Comparison of ENCODE assay signal across 1 cellular context in the genomic region with DNA sequence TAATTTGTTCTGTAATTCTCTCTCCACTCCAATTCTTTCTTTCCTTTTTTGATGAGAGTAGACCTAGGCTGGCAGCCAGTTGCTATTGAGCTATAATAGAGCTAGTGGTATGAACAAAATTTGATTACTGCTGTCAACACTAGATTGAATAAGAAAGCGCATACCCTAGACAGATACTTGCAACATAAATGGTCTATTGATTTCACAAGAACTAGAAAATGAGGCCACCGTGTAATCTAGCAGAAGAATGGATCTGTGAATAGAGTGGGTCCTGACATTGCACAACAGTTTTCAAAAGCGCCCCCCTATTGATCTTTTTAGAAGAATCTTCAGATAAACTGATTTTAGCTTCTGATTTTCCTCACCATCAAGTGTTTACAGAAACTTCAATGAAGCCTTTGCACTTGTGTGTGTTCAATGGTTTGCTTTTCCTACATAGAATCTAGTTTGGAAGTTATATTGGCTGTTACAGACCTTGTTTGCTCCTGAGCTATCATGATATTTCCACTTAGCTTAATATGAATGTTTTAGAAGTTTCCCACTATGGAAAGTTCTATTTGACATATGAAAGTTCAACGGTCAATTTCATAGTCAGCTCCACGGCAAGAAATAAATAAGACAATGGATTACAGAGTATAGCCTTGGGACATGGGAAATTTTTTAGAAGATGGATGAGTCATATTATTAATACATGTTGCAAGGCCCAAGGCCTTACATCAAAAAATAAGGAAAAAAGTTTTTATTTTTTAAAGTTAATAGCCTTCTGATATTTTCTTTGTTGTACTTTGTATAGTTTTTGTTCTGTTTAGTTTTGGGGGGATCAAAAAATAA.
TF ChIP-seq lines count a peak whose summit lies in the region.

No MANE protein-coding gene starts in this region.

TF ChIP-seq in HepG2, 621 proteins besides CTCF, POLR2A, EP300 and RAD21 (continued from another document and continues in another):
- TF ChIP-seq, protein P1, sequence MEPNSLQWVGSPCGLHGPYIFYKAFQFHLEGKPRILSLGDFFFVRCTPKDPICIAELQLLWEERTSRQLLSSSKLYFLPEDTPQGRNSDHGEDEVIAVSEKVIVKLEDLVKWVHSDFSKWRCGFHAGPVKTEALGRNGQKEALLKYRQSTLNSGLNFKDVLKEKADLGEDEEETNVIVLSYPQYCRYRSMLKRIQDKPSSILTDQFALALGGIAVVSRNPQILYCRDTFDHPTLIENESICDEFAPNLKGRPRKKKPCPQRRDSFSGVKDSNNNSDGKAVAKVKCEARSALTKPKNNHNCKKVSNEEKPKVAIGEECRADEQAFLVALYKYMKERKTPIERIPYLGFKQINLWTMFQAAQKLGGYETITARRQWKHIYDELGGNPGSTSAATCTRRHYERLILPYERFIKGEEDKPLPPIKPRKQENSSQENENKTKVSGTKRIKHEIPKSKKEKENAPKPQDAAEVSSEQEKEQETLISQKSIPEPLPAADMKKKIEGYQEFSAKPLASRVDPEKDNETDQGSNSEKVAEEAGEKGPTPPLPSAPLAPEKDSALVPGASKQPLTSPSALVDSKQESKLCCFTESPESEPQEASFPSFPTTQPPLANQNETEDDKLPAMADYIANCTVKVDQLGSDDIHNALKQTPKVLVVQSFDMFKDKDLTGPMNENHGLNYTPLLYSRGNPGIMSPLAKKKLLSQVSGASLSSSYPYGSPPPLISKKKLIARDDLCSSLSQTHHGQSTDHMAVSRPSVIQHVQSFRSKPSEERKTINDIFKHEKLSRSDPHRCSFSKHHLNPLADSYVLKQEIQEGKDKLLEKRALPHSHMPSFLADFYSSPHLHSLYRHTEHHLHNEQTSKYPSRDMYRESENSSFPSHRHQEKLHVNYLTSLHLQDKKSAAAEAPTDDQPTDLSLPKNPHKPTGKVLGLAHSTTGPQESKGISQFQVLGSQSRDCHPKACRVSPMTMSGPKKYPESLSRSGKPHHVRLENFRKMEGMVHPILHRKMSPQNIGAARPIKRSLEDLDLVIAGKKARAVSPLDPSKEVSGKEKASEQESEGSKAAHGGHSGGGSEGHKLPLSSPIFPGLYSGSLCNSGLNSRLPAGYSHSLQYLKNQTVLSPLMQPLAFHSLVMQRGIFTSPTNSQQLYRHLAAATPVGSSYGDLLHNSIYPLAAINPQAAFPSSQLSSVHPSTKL (CRISPR knock-in tag; IDR thresholded peaks at IDR 0.05): peak; percentile 82
- no peak for TF ChIP-seq AGO2 (optimal IDR thresholded peaks at IDR 0.05; ENCODE audit: low read depth, low read length)
- no peak for TF ChIP-seq ZNF891 (CRISPR knock-in tag; IDR thresholded peaks at IDR 0.05)
- TF ChIP-seq BCL6 (CRISPR knock-in tag; IDR thresholded peaks at IDR 0.05): peak; percentile 83
- TF ChIP-seq SRF (IDR thresholded peaks at IDR 0.05; ENCODE audit: low read depth, low read length): no peak
- no peak for TF ChIP-seq ARID2 (CRISPR knock-in tag; IDR thresholded peaks at IDR 0.05; ENCODE audit: borderline replicate concordance)
- no peak for TF ChIP-seq ZNF747 (CRISPR knock-in tag; IDR thresholded peaks at IDR 0.05; ENCODE audit: borderline replicate concordance)
- TF ChIP-seq, protein P2, sequence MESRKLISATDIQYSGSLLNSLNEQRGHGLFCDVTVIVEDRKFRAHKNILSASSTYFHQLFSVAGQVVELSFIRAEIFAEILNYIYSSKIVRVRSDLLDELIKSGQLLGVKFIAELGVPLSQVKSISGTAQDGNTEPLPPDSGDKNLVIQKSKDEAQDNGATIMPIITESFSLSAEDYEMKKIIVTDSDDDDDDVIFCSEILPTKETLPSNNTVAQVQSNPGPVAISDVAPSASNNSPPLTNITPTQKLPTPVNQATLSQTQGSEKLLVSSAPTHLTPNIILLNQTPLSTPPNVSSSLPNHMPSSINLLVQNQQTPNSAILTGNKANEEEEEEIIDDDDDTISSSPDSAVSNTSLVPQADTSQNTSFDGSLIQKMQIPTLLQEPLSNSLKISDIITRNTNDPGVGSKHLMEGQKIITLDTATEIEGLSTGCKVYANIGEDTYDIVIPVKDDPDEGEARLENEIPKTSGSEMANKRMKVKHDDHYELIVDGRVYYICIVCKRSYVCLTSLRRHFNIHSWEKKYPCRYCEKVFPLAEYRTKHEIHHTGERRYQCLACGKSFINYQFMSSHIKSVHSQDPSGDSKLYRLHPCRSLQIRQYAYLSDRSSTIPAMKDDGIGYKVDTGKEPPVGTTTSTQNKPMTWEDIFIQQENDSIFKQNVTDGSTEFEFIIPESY (CRISPR knock-in tag; IDR thresholded peaks at IDR 0.05): no peak
- TF ChIP-seq, protein P3, sequence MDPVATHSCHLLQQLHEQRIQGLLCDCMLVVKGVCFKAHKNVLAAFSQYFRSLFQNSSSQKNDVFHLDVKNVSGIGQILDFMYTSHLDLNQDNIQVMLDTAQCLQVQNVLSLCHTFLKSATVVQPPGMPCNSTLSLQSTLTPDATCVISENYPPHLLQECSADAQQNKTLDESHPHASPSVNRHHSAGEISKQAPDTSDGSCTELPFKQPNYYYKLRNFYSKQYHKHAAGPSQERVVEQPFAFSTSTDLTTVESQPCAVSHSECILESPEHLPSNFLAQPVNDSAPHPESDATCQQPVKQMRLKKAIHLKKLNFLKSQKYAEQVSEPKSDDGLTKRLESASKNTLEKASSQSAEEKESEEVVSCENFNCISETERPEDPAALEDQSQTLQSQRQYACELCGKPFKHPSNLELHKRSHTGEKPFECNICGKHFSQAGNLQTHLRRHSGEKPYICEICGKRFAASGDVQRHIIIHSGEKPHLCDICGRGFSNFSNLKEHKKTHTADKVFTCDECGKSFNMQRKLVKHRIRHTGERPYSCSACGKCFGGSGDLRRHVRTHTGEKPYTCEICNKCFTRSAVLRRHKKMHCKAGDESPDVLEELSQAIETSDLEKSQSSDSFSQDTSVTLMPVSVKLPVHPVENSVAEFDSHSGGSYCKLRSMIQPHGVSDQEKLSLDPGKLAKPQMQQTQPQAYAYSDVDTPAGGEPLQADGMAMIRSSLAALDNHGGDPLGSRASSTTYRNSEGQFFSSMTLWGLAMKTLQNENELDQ (CRISPR knock-in tag; IDR thresholded peaks at IDR 0.05; ENCODE audit: borderline replicate concordance): no peak
- TF ChIP-seq RNF2 (conservative IDR thresholded peaks at IDR 0.05; ENCODE audit: low read depth): no peak
- TF ChIP-seq, protein P4, sequence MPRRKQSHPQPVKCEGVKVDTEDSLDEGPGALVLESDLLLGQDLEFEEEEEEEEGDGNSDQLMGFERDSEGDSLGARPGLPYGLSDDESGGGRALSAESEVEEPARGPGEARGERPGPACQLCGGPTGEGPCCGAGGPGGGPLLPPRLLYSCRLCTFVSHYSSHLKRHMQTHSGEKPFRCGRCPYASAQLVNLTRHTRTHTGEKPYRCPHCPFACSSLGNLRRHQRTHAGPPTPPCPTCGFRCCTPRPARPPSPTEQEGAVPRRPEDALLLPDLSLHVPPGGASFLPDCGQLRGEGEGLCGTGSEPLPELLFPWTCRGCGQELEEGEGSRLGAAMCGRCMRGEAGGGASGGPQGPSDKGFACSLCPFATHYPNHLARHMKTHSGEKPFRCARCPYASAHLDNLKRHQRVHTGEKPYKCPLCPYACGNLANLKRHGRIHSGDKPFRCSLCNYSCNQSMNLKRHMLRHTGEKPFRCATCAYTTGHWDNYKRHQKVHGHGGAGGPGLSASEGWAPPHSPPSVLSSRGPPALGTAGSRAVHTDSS (CRISPR knock-in tag; conservative IDR thresholded peaks at IDR 0.05): no peak
- TF ChIP-seq ZNF75D (CRISPR knock-in tag; IDR thresholded peaks at IDR 0.05; ENCODE audit: borderline replicate concordance): no peak
- TF ChIP-seq SAP130 (CRISPR knock-in tag; IDR thresholded peaks at IDR 0.05; ENCODE audit: low read depth): peak; percentile 14; the same call in 1 of the 2 replicates
- TF ChIP-seq, protein P5, sequence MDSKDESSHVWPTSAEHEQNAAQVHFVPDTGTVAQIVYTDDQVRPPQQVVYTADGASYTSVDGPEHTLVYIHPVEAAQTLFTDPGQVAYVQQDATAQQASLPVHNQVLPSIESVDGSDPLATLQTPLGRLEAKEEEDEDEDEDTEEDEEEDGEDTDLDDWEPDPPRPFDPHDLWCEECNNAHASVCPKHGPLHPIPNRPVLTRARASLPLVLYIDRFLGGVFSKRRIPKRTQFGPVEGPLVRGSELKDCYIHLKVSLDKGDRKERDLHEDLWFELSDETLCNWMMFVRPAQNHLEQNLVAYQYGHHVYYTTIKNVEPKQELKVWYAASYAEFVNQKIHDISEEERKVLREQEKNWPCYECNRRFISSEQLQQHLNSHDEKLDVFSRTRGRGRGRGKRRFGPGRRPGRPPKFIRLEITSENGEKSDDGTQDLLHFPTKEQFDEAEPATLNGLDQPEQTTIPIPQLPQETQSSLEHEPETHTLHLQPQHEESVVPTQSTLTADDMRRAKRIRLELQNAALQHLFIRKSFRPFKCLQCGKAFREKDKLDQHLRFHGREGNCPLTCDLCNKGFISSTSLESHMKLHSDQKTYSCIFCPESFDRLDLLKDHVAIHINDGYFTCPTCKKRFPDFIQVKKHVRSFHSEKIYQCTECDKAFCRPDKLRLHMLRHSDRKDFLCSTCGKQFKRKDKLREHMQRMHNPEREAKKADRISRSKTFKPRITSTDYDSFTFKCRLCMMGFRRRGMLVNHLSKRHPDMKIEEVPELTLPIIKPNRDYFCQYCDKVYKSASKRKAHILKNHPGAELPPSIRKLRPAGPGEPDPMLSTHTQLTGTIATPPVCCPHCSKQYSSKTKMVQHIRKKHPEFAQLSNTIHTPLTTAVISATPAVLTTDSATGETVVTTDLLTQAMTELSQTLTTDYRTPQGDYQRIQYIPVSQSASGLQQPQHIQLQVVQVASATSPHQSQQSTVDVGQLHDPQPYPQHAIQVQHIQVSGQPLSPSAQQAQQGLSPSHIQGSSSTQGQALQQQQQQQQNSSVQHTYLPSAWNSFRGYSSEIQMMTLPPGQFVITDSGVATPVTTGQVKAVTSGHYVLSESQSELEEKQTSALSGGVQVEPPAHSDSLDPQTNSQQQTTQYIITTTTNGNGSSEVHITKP (CRISPR knock-in tag; IDR thresholded peaks at IDR 0.05; ENCODE audit: low read depth): no peak
- TF ChIP-seq, protein P6, sequence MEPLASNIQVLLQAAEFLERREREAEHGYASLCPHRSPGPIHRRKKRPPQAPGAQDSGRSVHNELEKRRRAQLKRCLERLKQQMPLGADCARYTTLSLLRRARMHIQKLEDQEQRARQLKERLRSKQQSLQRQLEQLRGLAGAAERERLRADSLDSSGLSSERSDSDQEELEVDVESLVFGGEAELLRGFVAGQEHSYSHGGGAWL (CRISPR knock-in tag; IDR thresholded peaks at IDR 0.05): no peak
- TF ChIP-seq ZSCAN29 (CRISPR knock-in tag; conservative IDR thresholded peaks at IDR 0.05): no peak
- 0 out of 2 replicates have a peak, but pooled peaks have one; percentile 13 for TF ChIP-seq TRIM24 (CRISPR knock-in tag; IDR thresholded peaks at IDR 0.05)
- TF ChIP-seq, protein P7, sequence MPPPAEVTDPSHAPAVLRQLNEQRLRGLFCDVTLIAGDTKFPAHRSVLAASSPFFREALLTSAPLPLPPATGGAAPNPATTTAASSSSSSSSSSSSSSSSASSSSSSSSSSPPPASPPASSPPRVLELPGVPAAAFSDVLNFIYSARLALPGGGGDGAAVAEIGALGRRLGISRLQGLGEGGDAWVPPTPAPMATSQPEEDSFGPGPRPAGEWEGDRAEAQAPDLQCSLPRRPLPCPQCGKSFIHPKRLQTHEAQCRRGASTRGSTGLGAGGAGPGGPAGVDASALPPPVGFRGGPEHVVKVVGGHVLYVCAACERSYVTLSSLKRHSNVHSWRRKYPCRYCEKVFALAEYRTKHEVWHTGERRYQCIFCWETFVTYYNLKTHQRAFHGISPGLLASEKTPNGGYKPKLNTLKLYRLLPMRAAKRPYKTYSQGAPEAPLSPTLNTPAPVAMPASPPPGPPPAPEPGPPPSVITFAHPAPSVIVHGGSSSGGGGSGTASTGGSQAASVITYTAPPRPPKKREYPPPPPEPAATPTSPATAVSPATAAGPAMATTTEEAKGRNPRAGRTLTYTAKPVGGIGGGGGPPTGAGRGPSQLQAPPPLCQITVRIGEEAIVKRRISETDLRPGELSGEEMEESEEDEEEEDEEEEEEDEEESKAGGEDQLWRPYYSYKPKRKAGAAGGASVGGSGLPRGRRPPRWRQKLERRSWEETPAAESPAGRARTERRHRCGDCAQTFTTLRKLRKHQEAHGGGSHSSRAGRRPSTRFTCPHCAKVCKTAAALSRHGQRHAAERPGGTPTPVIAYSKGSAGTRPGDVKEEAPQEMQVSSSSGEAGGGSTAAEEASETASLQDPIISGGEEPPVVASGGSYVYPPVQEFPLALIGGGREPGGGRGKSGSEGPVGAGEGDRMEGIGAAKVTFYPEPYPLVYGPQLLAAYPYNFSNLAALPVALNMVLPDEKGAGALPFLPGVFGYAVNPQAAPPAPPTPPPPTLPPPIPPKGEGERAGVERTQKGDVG (CRISPR knock-in tag; IDR thresholded peaks at IDR 0.05; ENCODE audit: borderline replicate concordance): no peak
- TF ChIP-seq, protein P8, sequence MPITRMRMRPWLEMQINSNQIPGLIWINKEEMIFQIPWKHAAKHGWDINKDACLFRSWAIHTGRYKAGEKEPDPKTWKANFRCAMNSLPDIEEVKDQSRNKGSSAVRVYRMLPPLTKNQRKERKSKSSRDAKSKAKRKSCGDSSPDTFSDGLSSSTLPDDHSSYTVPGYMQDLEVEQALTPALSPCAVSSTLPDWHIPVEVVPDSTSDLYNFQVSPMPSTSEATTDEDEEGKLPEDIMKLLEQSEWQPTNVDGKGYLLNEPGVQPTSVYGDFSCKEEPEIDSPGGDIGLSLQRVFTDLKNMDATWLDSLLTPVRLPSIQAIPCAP (CRISPR knock-in tag; IDR thresholded peaks at IDR 0.05; ENCODE audit: low read depth): no peak
- no peak for TF ChIP-seq SYNCRIP (IDR thresholded peaks at IDR 0.05; ENCODE audit: insufficient read depth, low read depth, low read length)
- no peak for TF ChIP-seq ZNF746 (CRISPR knock-in tag; IDR thresholded peaks at IDR 0.05)
- TF ChIP-seq, protein P9, sequence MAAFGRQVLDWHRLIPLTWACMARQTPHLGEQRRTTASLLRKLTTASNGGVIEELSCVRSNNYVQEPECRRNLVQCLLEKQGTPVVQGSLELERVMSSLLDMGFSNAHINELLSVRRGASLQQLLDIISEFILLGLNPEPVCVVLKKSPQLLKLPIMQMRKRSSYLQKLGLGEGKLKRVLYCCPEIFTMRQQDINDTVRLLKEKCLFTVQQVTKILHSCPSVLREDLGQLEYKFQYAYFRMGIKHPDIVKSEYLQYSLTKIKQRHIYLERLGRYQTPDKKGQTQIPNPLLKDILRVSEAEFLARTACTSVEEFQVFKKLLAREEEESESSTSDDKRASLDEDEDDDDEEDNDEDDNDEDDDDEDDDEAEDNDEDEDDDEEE (CRISPR knock-in tag; IDR thresholded peaks at IDR 0.05): no peak
